8 cellular contexts compared by ENCODE assay signal in genomic region chr7:73719806-73720169, GRCh38. TPM values are rescaled to one million over a fixed set of nuclear protein-coding genes. Genes with fewer than 3 reads are reported as not detected.
A peak's percentile ranks its signal among the peaks of the same experiment; 100 is the strongest.
DNase-seq lines count a peak whose midpoint lies in the region; ATAC-seq, FAIRE-seq and TF ChIP-seq lines count a peak whose summit lies in the region.

No MANE protein-coding gene starts in this region.

- no peak overlapping the region for H2BK120ac ChIP-seq in trophoblast cell (ENCODE audit: insufficient read depth, low read length, poor library complexity)

- no peak overlapping the region for H4K12ac ChIP-seq in trophoblast cell (ENCODE audit: low read depth, low read length)

- H3K36me3 ChIP-seq in trophoblast cell (ENCODE audit: control insufficient read depth in 1 of 2, insufficient read depth in 2 of 2, low read length in 2 of 2): no peaks in the 10 kb centered on the region

- peak overlapping the region; percentile 81 to 86 for H3K4me3 Mint-ChIP-seq in effector memory CD8-positive, alpha-beta T cell

- ATAC-seq in effector memory CD8-positive, alpha-beta T cell (replicated peaks): no peak
- ATAC-seq in GM19397 (IDR thresholded peaks at IDR 0.05; ENCODE audit: unreplicated experiment): no peak

- H3K27ac ChIP-seq in trophoblast cell (ENCODE audit: low read depth, low read length): no peak overlapping the region

- no peak for TF ChIP-seq POLR2A in GM12892 (IDR thresholded peaks at IDR 0.05; ENCODE audit: low read depth, low read length)

- H3K4me2 ChIP-seq in trophoblast cell (ENCODE audit: low read length): peak overlapping the region; percentile 69

- H3K18ac ChIP-seq in trophoblast cell (ENCODE audit: low read length): no peak overlapping the region

- peaks cover 2% of the 10 kb centered on the region for H3K79me2 ChIP-seq in trophoblast cell (ENCODE audit: control insufficient read depth, insufficient read depth, low read length, poor library complexity)

- H3K4ac ChIP-seq in trophoblast cell (ENCODE audit: low read depth, low read length): no peak overlapping the region

- H3K79me1 ChIP-seq in trophoblast cell (ENCODE audit: low read length): peaks cover 3% of the 10 kb centered on the region

- H3K27me3 Mint-ChIP-seq in effector memory CD8-positive, alpha-beta T cell: no peaks in the 10 kb centered on the region

- no peak overlapping the region for H3K23ac ChIP-seq in trophoblast cell (ENCODE audit: low read length)

- H3K4me3 ChIP-seq in GM12864 (ENCODE audit: low read depth, low read length): peak overlapping the region; percentile 35; the same call in 1 of the 2 replicates
- H3K4me3 ChIP-seq in LNCaP clone FGC (ENCODE audit: low read depth, low read length): peak overlapping the region; percentile 42
- no peak overlapping the region for H3K4me3 ChIP-seq in trophoblast cell (ENCODE audit: low read depth, low read length)

- H3K14ac ChIP-seq in trophoblast cell (ENCODE audit: low read length): no peak overlapping the region

- H3K4me1 Mint-ChIP-seq in effector memory CD8-positive, alpha-beta T cell (ENCODE audit: low read depth in 2 of 2): peaks cover 20 to 26% of the 10 kb centered on the region in 2 donors

- no peaks in the 10 kb centered on the region for H3K9me3 Mint-ChIP-seq in effector memory CD8-positive, alpha-beta T cell

- no peak overlapping the region for H4K91ac ChIP-seq in trophoblast cell (ENCODE audit: low read depth, low read length)

- H2BK12ac ChIP-seq in trophoblast cell (ENCODE audit: low read length): no peak overlapping the region

- TF ChIP-seq CTCF in GM12864 (IDR thresholded peaks at IDR 0.05; ENCODE audit: low read depth, low read length, missing control alignments) (no peak), LNCaP clone FGC (IDR thresholded peaks at IDR 0.05; ENCODE audit: control insufficient read depth, extremely low read depth, insufficient read depth) (no peak)

- no peak for FAIRE-seq in GM12892 (lab: Jason Lieb, UNC)

- H3K4me1 ChIP-seq in trophoblast cell (ENCODE audit: control insufficient read depth in 1 of 2, insufficient read depth in 2 of 2, low read length in 2 of 2): peaks cover 10 to 19% of the 10 kb centered on the region in 2 experiments

- DNase-seq in GM12864 (ENCODE audit: low read depth) (no peak), LNCaP clone FGC (ENCODE audit: low read depth) (no peak), trophoblast cell (no peak), inferior parietal cortex (ENCODE audit: extremely low spot score) (no peak), RPMI8226 (no peak), GM12892 (ENCODE audit: insufficient read length) (no peak)
- no peak for DNase-seq in effector memory CD8-positive, alpha-beta T cell

- H4K8ac ChIP-seq in trophoblast cell (ENCODE audit: low read depth, low read length): no peak overlapping the region

- H2BK5ac ChIP-seq in trophoblast cell (ENCODE audit: low read depth, low read length, poor library complexity): no peak overlapping the region

- H2AK5ac ChIP-seq in trophoblast cell (ENCODE audit: low read length): no peak overlapping the region

- H3K9me3 ChIP-seq in trophoblast cell (ENCODE audit: insufficient read depth, low read depth, low read length): no peaks in the 10 kb centered on the region

- H3K9ac ChIP-seq in trophoblast cell (ENCODE audit: low read length): no peak overlapping the region

- peak overlapping the region; percentile 17 for H2AFZ ChIP-seq in trophoblast cell (ENCODE audit: insufficient read depth, low read length, poor library complexity)

- peak overlapping the region in 1 of 2 donors; percentile 71 for H3K27ac Mint-ChIP-seq in effector memory CD8-positive, alpha-beta T cell

- WGBS in trophoblast cell (ENCODE audit: extremely low coverage, insufficient coverage, insufficient read length): no CpG with 5 or more reads among the region's 16 CpGs

- H3K36me3 Mint-ChIP-seq in effector memory CD8-positive, alpha-beta T cell (ENCODE audit: insufficient read depth): peaks cover 15% of the 10 kb centered on the region

- H3K27me3 ChIP-seq in trophoblast cell (ENCODE audit: insufficient read depth, low read length): peaks cover 5% of the 10 kb centered on the region

RNA-seq across cellular contexts. Expression of gene STX1A, which starts 0.3 kb away (rescaled TPM):
- polyA plus RNA-seq in trophoblast cell (2013): 6.4 and 6.6 TPM in 2 replicates
- polyA plus RNA-seq in GM12892 (2012; ENCODE audit: missing spikeins): 2.4 TPM

RNA-seq across cellular contexts. Expression of gene ABHD11, which starts 18.8 kb away (rescaled TPM):
- polyA plus RNA-seq in trophoblast cell (2013): 21.8 and 23.2 TPM in 2 replicates
- polyA plus RNA-seq in GM12892 (2012; ENCODE audit: missing spikeins): 8.5 TPM

RNA-seq across cellular contexts. Expression of gene BUD23, which starts 36.4 kb away (rescaled TPM):
- polyA plus RNA-seq in trophoblast cell (2013): 67.3 and 70.4 TPM in 2 replicates
- 77.9 TPM for polyA plus RNA-seq in GM12892 (2012; ENCODE audit: missing spikeins)

RNA-seq across cellular contexts. Expression of gene DNAJC30, which starts 36.5 kb away (rescaled TPM):
- 5.4 and 6.0 TPM in 2 replicates for polyA plus RNA-seq in trophoblast cell (2013)
- polyA plus RNA-seq in GM12892 (2012; ENCODE audit: missing spikeins): 6.2 TPM

RNA-seq across cellular contexts. Expression of gene CLDN3, which starts 50.3 kb away (rescaled TPM):
- 7.3 and 7.6 TPM in 2 replicates for polyA plus RNA-seq in trophoblast cell (2013)
- not detected for polyA plus RNA-seq in GM12892 (2012; ENCODE audit: missing spikeins)
